15 cellular contexts compared by ENCODE assay signal in genomic region chr11:27174672-27175210, GRCh38.
DNase-seq lines count a peak whose midpoint lies in the region; ATAC-seq, FAIRE-seq and TF ChIP-seq lines count a peak whose summit lies in the region.
"Had no signal": no experiment of that assay in that cellular context is flagged by ENCODE, and none has a peak within 500 bp of the region (broad histone marks: within the 10 kb centered on the region; RNA-seq: fewer than 3 reads in every experiment).

No MANE protein-coding gene starts in this region.

- DNase-seq in DMS79 treated with DMSO at 0.1 percent for 48 hours (lab: John Stamatoyannopoulos, UW): peak; percentile 42
- no peak for DNase-seq in DMS79 (lab: John Stamatoyannopoulos, UW)
- DNase-seq in esophagus squamous epithelium (lab: John Stamatoyannopoulos, UW): no peak
- DNase-seq in prostate gland (ENCODE audit: low spot score): no peak
- no peak for DNase-seq in H54 (ENCODE audit: insufficient read length, low spot score)
- DNase-seq in C1 segment of cervical spinal cord (lab: John Stamatoyannopoulos, UW): no peak
- DNase-seq: CD4-positive, alpha-beta T cell; NCI-H1694 treated with DMSO at 0.1 percent for 48 hours; NCI-H2107; SHP77 had no signal

- no peak for FAIRE-seq in H54 (lab: Jason Lieb, UNC)
- FAIRE-seq: RCC 7860 had no signal

- ATAC-seq in GM18511 (IDR thresholded peaks at IDR 0.05; ENCODE audit: unreplicated experiment): no peak

- H3K27me3 ChIP-seq in esophagus squamous epithelium (peaks cover 0 to 3% (median 0%) of the 10 kb centered on the region in 4 donors), prostate gland (replicated peaks; ENCODE audit: insufficient read depth) (no peaks in the 10 kb centered on the region)

- H3K4me3 ChIP-seq in esophagus squamous epithelium: no peak overlapping the region
- H3K4me3 ChIP-seq in prostate gland: no peak overlapping the region
- H3K4me3 ChIP-seq: HAP-1, SK-N-MC had no signal

- intact Hi-C loops in esophagus squamous epithelium (cut with DNase I) (no loop called here), prostate gland (cut with DNase I) (no loop called here)

- H3K9me3 ChIP-seq in esophagus squamous epithelium: no peaks in the 10 kb centered on the region
- H3K9me3 ChIP-seq in prostate gland: no peaks in the 10 kb centered on the region
- H3K9me3 ChIP-seq: HAP-1 had no signal

- TF ChIP-seq POLR2A in esophagus squamous epithelium (IDR thresholded peaks at IDR 0.05) (no peak), prostate gland (IDR thresholded peaks at IDR 0.05) (no peak), H54 (IDR thresholded peaks at IDR 0.05; ENCODE audit: low read depth, low read length) (no peak)

- no peaks in the 10 kb centered on the region for H3K36me3 ChIP-seq in esophagus squamous epithelium
- H3K36me3 ChIP-seq in prostate gland: no peaks in the 10 kb centered on the region
- H3K36me3 ChIP-seq: HAP-1 had no signal

- peak overlapping the region; percentile 75 for H3K27ac ChIP-seq in VCaP
- H3K27ac ChIP-seq in esophagus squamous epithelium: peak overlapping the region in 3 of 4 donors; percentile 19 to 70 (median 54)
- peak overlapping the region; percentile 2 to 48 for H3K27ac ChIP-seq in prostate gland
- H3K27ac ChIP-seq: SK-N-MC had no signal

- TF ChIP-seq CTCF in VCaP (conservative IDR thresholded peaks at IDR 0.05) (no peak), esophagus squamous epithelium (IDR thresholded peaks at IDR 0.05) (no peak), prostate gland (IDR thresholded peaks at IDR 0.05) (no peak)

- 55 to 58% methylated on average over 7 to 9 of the region's 9 CpGs for WGBS in esophagus squamous epithelium, 2 donors
- 64% methylated on average over 9 of the region's 9 CpGs for WGBS in prostate gland

- H3K4me1 ChIP-seq in esophagus squamous epithelium (peaks cover 0 to 55% (median 26%) of the 10 kb centered on the region in 3 donors), prostate gland (replicated peaks) (no peaks in the 10 kb centered on the region)
- H3K4me1 ChIP-seq: HAP-1 had no signal

Comparison
In these comparisons a context has a peak if more than half of its experiments do, and no peak if none do; other contexts are left out.
1. H3K27ac ChIP-seq: peak in every context shown above with its lines; median percentile 75 in VCaP; 54 in esophagus squamous epithelium; 25 in prostate gland.